ENCODE assay signal across 9 cellular contexts in genomic region chrX:1451251-1451675, GRCh38. TPM values are rescaled to one million over a fixed set of nuclear protein-coding genes. Genes with fewer than 3 reads are reported as not detected.
DNase-seq lines count a peak whose midpoint lies in the region; ATAC-seq and TF ChIP-seq lines count a peak whose summit lies in the region.
"Had no signal": no experiment of that assay in that cellular context is flagged by ENCODE, and none has a peak within 500 bp of the region (broad histone marks: within the 10 kb centered on the region; RNA-seq: fewer than 3 reads in every experiment).

No MANE protein-coding gene starts in this region.

- peaks cover 7% of the 10 kb centered on the region for H3K4me1 Mint-ChIP-seq in MCF 10A (ENCODE audit: insufficient read depth, unreplicated experiment)
- peaks cover 45% of the 10 kb centered on the region for H3K4me1 Mint-ChIP-seq in activated CD4-positive, alpha-beta memory T cell treated with anti-CD3 and anti-CD28 coated beads, Interleukin-2, amount 10 ng/mL, durations not matched to agents 7 days and 5 days

- peaks cover 13% of the 10 kb centered on the region for H3K36me3 Mint-ChIP-seq in MCF 10A (ENCODE audit: insufficient read depth, unreplicated experiment)
- H3K36me3 Mint-ChIP-seq in activated CD4-positive, alpha-beta memory T cell treated with anti-CD3 and anti-CD28 coated beads, Interleukin-2, amount 10 ng/mL, durations not matched to agents 7 days and 5 days (ENCODE audit: low read depth), result peaks cover 37% of the 10 kb centered on the region

- BruUV-seq in MCF 10A (replicated peaks; lab: Mats Ljungman, UMichigan) (no TSS peak), mammary epithelial cell (replicated peaks; lab: Mats Ljungman, UMichigan) (no TSS peak)

- H3K9me3 ChIP-seq in mammary epithelial cell (replicated peaks; ENCODE audit: insufficient read depth, low read length) (peaks cover 3% of the 10 kb centered on the region), iPS-15b (ENCODE audit: control insufficient read depth, insufficient read depth, low read length) (peaks cover 10% of the 10 kb centered on the region), thoracic aorta (no peaks in the 10 kb centered on the region)

- no peaks in the 10 kb centered on the region for H3K4me1 ChIP-seq in mammary epithelial cell (ENCODE audit: insufficient read depth, low read length)
- no peaks in the 10 kb centered on the region for H3K4me1 ChIP-seq in iPS-15b (ENCODE audit: control insufficient read depth, insufficient read depth, low read length)
- peaks cover 8 to 22% of the 10 kb centered on the region in 2 donors for H3K4me1 ChIP-seq in thoracic aorta (ENCODE audit: control insufficient read depth in 1 of 2, low read depth in 2 of 2)

- no peak overlapping the region for H3K27ac ChIP-seq in mammary epithelial cell (ENCODE audit: insufficient read depth, low read depth, low read length)
- no peak overlapping the region for H3K27ac ChIP-seq in thoracic aorta

- H3K4me3 Mint-ChIP-seq in MCF 10A (ENCODE audit: unreplicated experiment), result peak overlapping the region; percentile 87
- H3K4me3 Mint-ChIP-seq in activated CD4-positive, alpha-beta memory T cell treated with anti-CD3 and anti-CD28 coated beads, Interleukin-2, amount 10 ng/mL, durations not matched to agents 7 days and 5 days, result peak overlapping the region; percentile 83

- TF ChIP-seq CTCF in MCF 10A (IDR thresholded peaks at IDR 0.05; ENCODE audit: unreplicated experiment) (no peak), mammary epithelial cell (conservative IDR thresholded peaks at IDR 0.05 in 1 of 2, IDR thresholded peaks at IDR 0.05 in 1 of 2; ENCODE audit: extremely low read depth in 1 of 2, insufficient read depth in 1 of 2, low read depth in 1 of 2, low read length in 2 of 2) (no peak), thoracic aorta (IDR thresholded peaks at IDR 0.05) (no peak)

- in situ Hi-C loops in mammary epithelial cell (cut with MboI; ENCODE audit: low sequenced_read_pairs in 2 of 2), result loop anchor here in 1 of 2 donors (10.0 kb wide), 1 partner anchor 1164 kb away; no protein-coding TSS in a partner anchor

- no peaks in the 10 kb centered on the region for H3K36me3 ChIP-seq in mammary epithelial cell (ENCODE audit: insufficient read depth, low read length)
- H3K36me3 ChIP-seq in iPS-15b (ENCODE audit: control insufficient read depth, insufficient read depth, low read length), result peaks cover 9% of the 10 kb centered on the region
- H3K36me3 ChIP-seq in thoracic aorta, result no peaks in the 10 kb centered on the region

- intact Hi-C loops in MCF 10A (cut with micrococcal nuclease), result loop anchor here (5.0 kb wide), 2 partner anchors 201 to 1161 kb away; no protein-coding TSS in a partner anchor
- intact Hi-C loops in mammary epithelial cell (cut with micrococcal nuclease), result loop anchor here (10.0 kb wide), 2 partner anchors 204 to 1364 kb away; no protein-coding TSS in a partner anchor

- H4K20me1 ChIP-seq in mammary epithelial cell (ENCODE audit: insufficient read depth, low read length), result no peaks in the 10 kb centered on the region

- POLR2A ChIA-PET in MCF 10A (lab: Yijun Ruan, JAX), result no interaction called here
- POLR2A ChIA-PET in activated CD4-positive, alpha-beta memory T cell treated with anti-CD3 and anti-CD28 coated beads, Interleukin-2, amount 10 ng/mL, durations not matched to agents 7 days and 5 days (lab: Charles Lee), result no interaction called here

- H3K27me3 ChIP-seq in mammary epithelial cell (ENCODE audit: insufficient read depth, low read length) (no peaks in the 10 kb centered on the region), iPS-15b (ENCODE audit: control insufficient read depth, insufficient read depth, low read length) (no peaks in the 10 kb centered on the region), thoracic aorta (replicated peaks; ENCODE audit: insufficient read depth) (no peaks in the 10 kb centered on the region)

- H3K9ac ChIP-seq in mammary epithelial cell (ENCODE audit: insufficient read depth, low read length), result no peak overlapping the region
- H3K9ac ChIP-seq in iPS-15b (ENCODE audit: low read depth, low read length), result no peak overlapping the region

- no peak overlapping the region for H3K4me3 ChIP-seq in mammary epithelial cell (replicated peaks in 1 of 3; ENCODE audit: insufficient read depth in 1 of 3, low read depth in 2 of 3, low read length in 3 of 3)
- H3K4me3 ChIP-seq in iPS-15b (ENCODE audit: low read depth, low read length), result peak overlapping the region; percentile 87
- peak overlapping the region; percentile 91 for H3K4me3 ChIP-seq in thoracic aorta

- H3K27ac Mint-ChIP-seq in MCF 10A (ENCODE audit: low read depth, unreplicated experiment), result peak overlapping the region; percentile 83
- no peak overlapping the region for H3K27ac Mint-ChIP-seq in activated CD4-positive, alpha-beta memory T cell treated with anti-CD3 and anti-CD28 coated beads, Interleukin-2, amount 10 ng/mL, durations not matched to agents 7 days and 5 days

- 80% methylated on average over 1 of the region's 6 CpGs for WGBS in mammary epithelial cell (ENCODE audit: low coverage, missing lambda C conversion rate)

- H3K4me2 ChIP-seq in mammary epithelial cell (ENCODE audit: insufficient read depth, low read depth, low read length), result no peak overlapping the region

- peaks cover 8% of the 10 kb centered on the region for H3K9me3 Mint-ChIP-seq in MCF 10A (ENCODE audit: unreplicated experiment)
- H3K9me3 Mint-ChIP-seq in activated CD4-positive, alpha-beta memory T cell treated with anti-CD3 and anti-CD28 coated beads, Interleukin-2, amount 10 ng/mL, durations not matched to agents 7 days and 5 days, result peaks cover 32% of the 10 kb centered on the region

- CTCF ChIA-PET in MCF 10A (lab: Yijun Ruan, JAX) (no interaction called here), mammary epithelial cell (lab: Charles Lee; ENCODE audit: low non-redundant PET) (no interaction called here)
- CTCF ChIA-PET in activated CD4-positive, alpha-beta memory T cell treated with anti-CD3 and anti-CD28 coated beads, Interleukin-2, amount 10 ng/mL, durations not matched to agents 7 days and 5 days (lab: Charles Lee), result no interaction called here

- H3K27me3 Mint-ChIP-seq in MCF 10A (ENCODE audit: insufficient read depth, unreplicated experiment), result no peaks in the 10 kb centered on the region
- no peaks in the 10 kb centered on the region for H3K27me3 Mint-ChIP-seq in activated CD4-positive, alpha-beta memory T cell treated with anti-CD3 and anti-CD28 coated beads, Interleukin-2, amount 10 ng/mL, durations not matched to agents 7 days and 5 days

- H3K79me2 ChIP-seq in mammary epithelial cell (ENCODE audit: insufficient read depth, low read length), result peaks cover 43% of the 10 kb centered on the region

- ATAC-seq in thoracic aorta (ENCODE audit: insufficient number of reproducible peaks, low FRiP score, low read depth) (no peak), GM18907 (IDR thresholded peaks at IDR 0.05; ENCODE audit: unreplicated experiment) (no peak)

- dilution Hi-C loops in mammary epithelial cell (cut with HindIII; ENCODE audit: low sequenced_read_pairs), result no loop called here

- H2AFZ ChIP-seq in mammary epithelial cell (ENCODE audit: low read depth, low read length), result no peak overlapping the region

- DNase-seq in MCF 10A (ENCODE audit: unreplicated experiment) (no peak), mammary epithelial cell (no peak), thoracic aorta (ENCODE audit: low spot score) (no peak), SIG-M5 (lab: John Stamatoyannopoulos, UW) (no peak), NCI-H2171 treated with DMSO at 0.1 percent for 48 hours (lab: John Stamatoyannopoulos, UW) (no peak)
- DNase-seq in activated CD4-positive, alpha-beta memory T cell treated with anti-CD3 and anti-CD28 coated beads, Interleukin-2, amount 10 ng/mL, durations not matched to agents 7 days and 5 days, result peak; percentile 24
- DNase-seq: dermis blood vessel endothelial cell had no signal

RNA-seq across cellular contexts. Expression of gene ASMTL, which starts 1.4 kb away (rescaled TPM):
- total RNA-seq in MCF 10A (2022) (16.5 and 20.6 TPM in 2 replicates), mammary epithelial cell (10 to 100 TPM in 1 of 2 donors, 1 to 10 TPM in 1; 9.1 to 13.7 TPM), thoracic aorta (10 to 100 TPM; 30.8 to 43.5 TPM)
- 10.9 TPM for polyA plus RNA-seq in mammary epithelial cell
- polyA minus RNA-seq in mammary epithelial cell, result 9.4 TPM
- total RNA-seq in activated CD4-positive, alpha-beta memory T cell treated with anti-CD3 and anti-CD28 coated beads, Interleukin-2, amount 10 ng/mL, durations not matched to agents 7 days and 5 days, result 10 to 100 TPM; 62.2 to 63.3 TPM

RNA-seq across cellular contexts. Expression of gene SLC25A6, which starts 59.4 kb away (rescaled TPM):
- 319 and 463 TPM in 2 replicates for total RNA-seq in MCF 10A (2022)
- total RNA-seq in mammary epithelial cell, result 100 to 1,000 TPM; 215 to 270 TPM
- 386 TPM for polyA plus RNA-seq in mammary epithelial cell
- polyA minus RNA-seq in mammary epithelial cell, result 83.2 TPM
- 100 to 1,000 TPM; 249 to 255 TPM for total RNA-seq in activated CD4-positive, alpha-beta memory T cell treated with anti-CD3 and anti-CD28 coated beads, Interleukin-2, amount 10 ng/mL, durations not matched to agents 7 days and 5 days
- 100 to 1,000 TPM; 172 to 211 TPM for total RNA-seq in thoracic aorta

Comparison
In these comparisons a context has a peak if more than half of its experiments do, and no peak if none do; other contexts are left out.
1. H3K4me3 ChIP-seq: peak in iPS-15b (single experiment) and thoracic aorta (single experiment); none in mammary epithelial cell (0 of 3).